24 cellular contexts compared by ENCODE assay signal in the genomic region with DNA sequence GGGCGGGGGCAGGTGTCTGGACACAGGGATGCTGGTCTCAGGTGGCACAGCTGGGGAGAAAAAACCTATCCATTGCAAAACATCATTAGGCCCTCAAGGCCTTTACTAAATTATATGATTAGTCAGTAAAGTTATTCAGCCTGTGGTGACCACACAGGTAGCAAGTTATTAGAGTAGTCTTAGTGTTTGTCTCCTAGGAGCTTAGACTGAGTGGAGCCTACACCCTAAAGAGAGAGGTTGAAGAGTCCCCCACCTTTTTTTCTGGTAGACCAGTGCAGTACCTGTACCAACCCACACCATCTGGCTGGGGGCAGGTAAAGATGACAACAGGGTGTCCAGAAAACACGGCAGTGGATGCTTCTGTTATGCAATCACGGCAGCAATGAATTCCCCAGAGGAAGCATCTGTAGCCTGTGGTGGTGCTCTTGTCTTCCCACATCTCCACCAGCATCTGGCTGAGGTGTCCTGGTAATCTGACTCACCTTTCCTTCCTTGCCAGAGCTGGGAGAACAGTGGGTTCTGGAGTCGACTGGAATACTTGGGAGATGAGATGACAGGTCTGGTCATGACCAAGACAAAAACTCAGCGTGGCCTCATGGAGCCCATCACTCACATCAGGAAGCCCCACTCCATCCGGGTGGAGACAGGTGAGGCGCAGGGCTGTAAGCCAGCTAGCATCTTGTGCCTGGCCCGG. TPM values are rescaled to one million over a fixed set of nuclear protein-coding genes. Genes with fewer than 3 reads are reported as not detected.
"Had no signal": no experiment of that assay in that cellular context is flagged by ENCODE, and none has a peak within 500 bp of the region (broad histone marks: within the 10 kb centered on the region; RNA-seq: fewer than 3 reads in every experiment).

No MANE protein-coding gene starts in this region.

- FAIRE-seq: colon had no signal

- H3K27ac ChIP-seq: ascending aorta, neutrophil, psoas muscle, upper lobe of left lung, VCaP had no signal

- H3K27me3 ChIP-seq: ascending aorta, neutrophil, sigmoid colon, upper lobe of left lung had no signal

- H3K9me3 ChIP-seq: ascending aorta, neutrophil, psoas muscle, sigmoid colon, upper lobe of left lung had no signal

- H3K36me3 ChIP-seq: ascending aorta, neutrophil, sigmoid colon, upper lobe of left lung had no signal

- H3K4me3 ChIP-seq: ascending aorta, lung, psoas muscle, sigmoid colon, upper lobe of left lung had no signal

- DNase-seq: activated CD4-positive, alpha-beta memory T cell treated with anti-CD3 and anti-CD28 coated beads, Interleukin-2, amount 10 ng/mL, durations not matched to agents 7 days and 5 days; activated CD4-positive, alpha-beta T cell treated with anti-CD3 and anti-CD28 coated beads for 36 hours; activated CD8-positive, alpha-beta memory T cell treated with anti-CD3 and anti-CD28 coated beads, Interleukin-2, amount 50 U/mL, for 4 hours; activated gamma-delta T cell treated with Interleukin-2 at 50 U/mL for 16 hours; activated naive CD8-positive, alpha-beta T cell treated with anti-CD3 and anti-CD28 coated beads for 36 hours; activated T-cell treated with anti-CD3 and anti-CD28 coated beads, Interleukin-2, amount 50 U/mL, for 72 hours; hypothalamus; left colon; naive thymus-derived CD4-positive, alpha-beta T cell; psoas muscle; stimulated activated CD4-positive, alpha-beta T cell treated with anti-CD3 and anti-CD28 coated beads, Interleukin-2, amount 100 ng/mL, for 24 hours; stimulated activated naive B cell treated with anti-CD40 and anti-IgM and Interleukin-4, amounts not matched to agents 10 μg/mL and 1 μg/mL and 100 μg/mL, for 72 hours; SW 1271; T-helper 9 cell; upper lobe of left lung had no signal

- ATAC-seq: activated CD4-positive, alpha-beta T cell treated with anti-CD3 and anti-CD28 coated beads for 36 hours; activated T-cell treated with anti-CD3 and anti-CD28 coated beads, Interleukin-2, amount 50 U/mL, for 72 hours; naive thymus-derived CD4-positive, alpha-beta T cell; psoas muscle; stimulated activated naive B cell treated with anti-CD40 and anti-IgM and Interleukin-4, amounts not matched to agents 10 μg/mL and 1 μg/mL and 100 μg/mL, for 72 hours had no signal

- H3K4me1 ChIP-seq: ascending aorta, psoas muscle, upper lobe of left lung had no signal

RNA-seq across cellular contexts. Expression of a gene that starts 13.2 kb away (rescaled TPM):
- total RNA-seq: activated CD4-positive, alpha-beta memory T cell treated with anti-CD3 and anti-CD28 coated beads, Interleukin-2, amount 10 ng/mL, durations not matched to agents 7 days and 5 days; activated CD4-positive, alpha-beta T cell treated with anti-CD3 and anti-CD28 coated beads for 36 hours; activated naive CD8-positive, alpha-beta T cell treated with anti-CD3 and anti-CD28 coated beads for 36 hours; activated T-cell treated with anti-CD3 and anti-CD28 coated beads, Interleukin-2, amount 50 U/mL, for 72 hours; mononuclear cell; naive thymus-derived CD4-positive, alpha-beta T cell; sigmoid colon had no signal
- polyA plus RNA-seq: naive thymus-derived CD4-positive, alpha-beta T cell had no signal

RNA-seq across cellular contexts. Expression of a gene that starts 41.2 kb away (rescaled TPM):
- total RNA-seq: activated CD4-positive, alpha-beta memory T cell treated with anti-CD3 and anti-CD28 coated beads, Interleukin-2, amount 10 ng/mL, durations not matched to agents 7 days and 5 days; activated CD4-positive, alpha-beta T cell treated with anti-CD3 and anti-CD28 coated beads for 36 hours; epithelial cell of proximal tubule; glomerular endothelial cell; naive thymus-derived CD4-positive, alpha-beta T cell had no signal
- polyA plus RNA-seq: naive thymus-derived CD4-positive, alpha-beta T cell had no signal
